Comparison of ENCODE assay signal across 25 cellular contexts in the genomic region with DNA sequence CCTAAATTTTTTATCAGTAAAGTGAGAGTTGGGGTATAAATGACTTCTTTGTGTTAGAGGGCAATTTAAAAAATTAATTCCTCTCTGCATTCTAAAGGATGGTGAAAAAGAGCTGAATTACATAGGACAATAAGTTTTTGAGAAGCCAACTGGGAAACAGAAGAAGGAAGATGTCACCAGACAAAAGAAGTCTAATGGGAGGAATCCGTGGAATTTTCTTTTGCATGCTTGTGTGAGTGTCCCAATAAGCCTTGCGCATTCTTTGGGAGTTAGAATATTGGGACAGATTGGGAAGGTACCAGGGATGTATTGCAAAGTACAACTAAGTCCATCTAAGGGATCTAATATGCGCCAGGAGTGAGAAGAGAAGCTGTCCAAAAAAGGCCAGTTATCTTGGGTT.
"Had no signal": no experiment of that assay in that cellular context is flagged by ENCODE, and none has a peak within 500 bp of the region (broad histone marks: within the 10 kb centered on the region; RNA-seq: fewer than 3 reads in every experiment).

No MANE protein-coding gene starts in this region.

- H3K36me3 ChIP-seq: adrenal gland, MG63 had no signal

- H3K4me3 ChIP-seq: adrenal gland, MG63 had no signal

- H3K36me3 Mint-ChIP-seq: activated naive CD4-positive, alpha-beta T cell treated with anti-CD3 and anti-CD28 coated beads, Interleukin-2, amount 10 ng/mL, durations not matched to agents 7 days and 5 days had no signal

- H3K4me1 ChIP-seq: adrenal gland had no signal

- H3K4me1 Mint-ChIP-seq: activated B cell treated with CpG ODN at 0.5 μM for 24 hours; activated CD4-positive, alpha-beta memory T cell treated with anti-CD3 and anti-CD28 coated beads, Interleukin-2, amount 10 ng/mL, durations not matched to agents 7 days and 5 days; activated CD4-positive, alpha-beta T cell treated with anti-CD3 and anti-CD28 coated beads, Interleukin-2, amount 10 ng/mL, durations not matched to agents 7 days and 5 days; activated naive CD4-positive, alpha-beta T cell treated with anti-CD3 and anti-CD28 coated beads, Interleukin-2, amount 10 ng/mL, durations not matched to agents 7 days and 5 days; activated naive CD8-positive, alpha-beta T cell treated with anti-CD3 and anti-CD28 coated beads for 36 hours; activated T-helper 17 cell treated with anti-CD3 and anti-CD28 coated beads, Interleukin-2, amount 50 U/mL, for 72 hours; T-helper 17 cell had no signal

- DNase-seq: activated B cell treated with CpG ODN at 0.5 μM for 24 hours; activated CD4-positive, alpha-beta memory T cell treated with anti-CD3 and anti-CD28 coated beads, Interleukin-2, amount 10 ng/mL, durations not matched to agents 7 days and 5 days; activated CD4-positive, alpha-beta T cell treated with anti-CD3 and anti-CD28 coated beads for 1 hour; activated CD4-positive, alpha-beta T cell treated with anti-CD3 and anti-CD28 coated beads, Interleukin-2, amount 10 ng/mL, durations not matched to agents 7 days and 5 days; activated gamma-delta T cell treated with Interleukin-2 at 50 U/mL for 16 hours; activated naive CD4-positive, alpha-beta T cell treated with anti-CD3 and anti-CD28 coated beads, Interleukin-2, amount 10 ng/mL, durations not matched to agents 7 days and 5 days; activated naive CD8-positive, alpha-beta T cell treated with anti-CD3 and anti-CD28 coated beads for 36 hours; activated T-cell treated with anti-CD3 and anti-CD28 coated beads for 4 hours; activated T-cell treated with anti-CD3 and anti-CD28 coated beads, Interleukin-2, amount 50 U/mL, for 48 hours; adrenal gland; anterior cingulate cortex; MG63; MV-4-11; NCI-H1092 treated with DMSO at 0.1 percent for 48 hours; NCI-H1417 treated with DMSO at 0.1 percent for 48 hours; NCI-H1694; NCI-H2029; NCI-H2107; NCI-H2171 treated with DMSO at 0.1 percent for 48 hours; NCI-H510A treated with DMSO at 0.1 percent for 48 hours; PC-3; SIG-M5; T-helper 17 cell; T-helper 9 cell had no signal

- H3K27me3 Mint-ChIP-seq: activated B cell treated with CpG ODN at 0.5 μM for 24 hours; activated naive CD8-positive, alpha-beta T cell treated with anti-CD3 and anti-CD28 coated beads for 36 hours; activated T-helper 17 cell treated with anti-CD3 and anti-CD28 coated beads, Interleukin-2, amount 50 U/mL, for 72 hours; T-helper 17 cell had no signal

- H3K27ac Mint-ChIP-seq: activated B cell treated with CpG ODN at 0.5 μM for 24 hours; activated CD4-positive, alpha-beta memory T cell treated with anti-CD3 and anti-CD28 coated beads, Interleukin-2, amount 10 ng/mL, durations not matched to agents 7 days and 5 days; activated CD4-positive, alpha-beta T cell treated with anti-CD3 and anti-CD28 coated beads, Interleukin-2, amount 10 ng/mL, durations not matched to agents 7 days and 5 days; activated naive CD4-positive, alpha-beta T cell treated with anti-CD3 and anti-CD28 coated beads, Interleukin-2, amount 10 ng/mL, durations not matched to agents 7 days and 5 days; activated naive CD8-positive, alpha-beta T cell treated with anti-CD3 and anti-CD28 coated beads for 36 hours; activated T-helper 17 cell treated with anti-CD3 and anti-CD28 coated beads, Interleukin-2, amount 50 U/mL, for 72 hours; T-helper 17 cell had no signal

- H3K4me3 Mint-ChIP-seq: activated B cell treated with CpG ODN at 0.5 μM for 24 hours; activated CD4-positive, alpha-beta memory T cell treated with anti-CD3 and anti-CD28 coated beads, Interleukin-2, amount 10 ng/mL, durations not matched to agents 7 days and 5 days; activated CD4-positive, alpha-beta T cell treated with anti-CD3 and anti-CD28 coated beads, Interleukin-2, amount 10 ng/mL, durations not matched to agents 7 days and 5 days; activated naive CD4-positive, alpha-beta T cell treated with anti-CD3 and anti-CD28 coated beads, Interleukin-2, amount 10 ng/mL, durations not matched to agents 7 days and 5 days; activated naive CD8-positive, alpha-beta T cell treated with anti-CD3 and anti-CD28 coated beads for 36 hours; activated T-helper 17 cell treated with anti-CD3 and anti-CD28 coated beads, Interleukin-2, amount 50 U/mL, for 72 hours; T-helper 17 cell had no signal

- ATAC-seq: activated T-helper 17 cell treated with anti-CD3 and anti-CD28 coated beads, Interleukin-2, amount 50 U/mL, for 72 hours; PC-3; T-helper 17 cell had no signal

- H3K9me3 ChIP-seq: adrenal gland, MG63 had no signal

- H3K27me3 ChIP-seq: adrenal gland, MG63 had no signal

- H3K9me3 Mint-ChIP-seq: activated CD4-positive, alpha-beta memory T cell treated with anti-CD3 and anti-CD28 coated beads, Interleukin-2, amount 10 ng/mL, durations not matched to agents 7 days and 5 days; activated naive CD4-positive, alpha-beta T cell treated with anti-CD3 and anti-CD28 coated beads, Interleukin-2, amount 10 ng/mL, durations not matched to agents 7 days and 5 days; activated T-helper 17 cell treated with anti-CD3 and anti-CD28 coated beads, Interleukin-2, amount 50 U/mL, for 72 hours had no signal

- H3K27ac ChIP-seq: adrenal gland had no signal
